ENCODE assay signal across 8 cellular contexts in the genomic region with DNA sequence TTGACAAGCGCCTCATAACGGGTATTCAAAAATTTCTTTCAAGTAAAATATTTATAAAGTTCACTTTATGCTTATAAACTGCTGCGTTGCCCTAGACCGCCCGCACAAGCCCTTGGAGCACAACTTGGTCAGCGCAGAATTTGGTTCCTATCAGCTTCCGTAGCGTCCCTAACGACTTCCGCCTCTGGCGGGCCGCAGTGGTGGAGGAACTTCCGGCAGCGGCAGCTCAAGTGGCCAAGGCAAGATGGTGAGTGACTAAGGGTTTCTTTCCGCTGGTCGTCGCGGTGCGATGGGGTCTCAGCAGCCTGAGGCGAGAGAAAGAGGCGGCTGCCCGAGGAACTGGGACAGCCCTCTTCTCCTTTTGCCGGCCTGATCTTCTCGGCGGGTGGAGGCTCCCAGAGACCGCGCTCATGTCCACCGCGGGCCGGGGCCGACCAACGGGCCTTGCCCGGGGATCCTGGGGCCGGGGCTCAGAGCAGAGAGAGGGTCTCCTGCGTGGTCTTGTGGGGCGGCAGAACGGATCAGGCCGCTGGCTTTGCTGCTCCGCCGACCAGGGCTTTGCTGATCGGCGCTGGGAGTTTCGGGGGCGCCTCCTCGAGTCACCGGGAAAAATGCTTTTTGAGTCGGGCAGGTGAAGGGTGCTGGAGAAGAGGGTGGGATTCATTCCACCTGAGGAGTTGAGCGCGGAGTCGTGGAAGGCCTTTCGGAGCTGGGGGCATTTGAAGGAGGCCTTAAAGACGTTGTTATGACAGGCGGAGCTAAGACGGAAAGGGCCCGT. TPM values are rescaled to one million over a fixed set of nuclear protein-coding genes. Genes with fewer than 3 reads are reported as not detected.
DNase-seq lines count a peak whose midpoint lies in the region; ATAC-seq and TF ChIP-seq lines count a peak whose summit lies in the region.

PSMC1 (plus strand) TSS at position 200 of the 778 bp plus-strand sequence; CDS start at position 245, 45 bp downstream.

- peaks cover 4% of the 10 kb centered on the region for H3K4me1 ChIP-seq in colonic mucosa

- H3K4me3 Mint-ChIP-seq in activated CD4-positive, alpha-beta T cell treated with anti-CD3 and anti-CD28 coated beads for 36 hours, result peak within 1 kb of the TSS; percentile 99

- peaks cover 37% of the 10 kb centered on the region for H3K36me3 Mint-ChIP-seq in activated CD4-positive, alpha-beta T cell treated with anti-CD3 and anti-CD28 coated beads for 36 hours (ENCODE audit: low read depth)

- CTCF ChIA-PET in activated CD4-positive, alpha-beta T cell treated with anti-CD3 and anti-CD28 coated beads for 36 hours (lab: Charles Lee), result interaction anchor here (0.6 to 1.8 kb wide), 13 partner anchors 10 to 504 kb away, joined by 3 to 10 read pairs (median 3); no protein-coding TSS in a partner anchor

- H3K36me3 ChIP-seq in colonic mucosa, result no peaks in the 10 kb centered on the region

- H3K4me3 ChIP-seq in colonic mucosa, result peak within 1 kb of the TSS; percentile 96

- H3K27me3 ChIP-seq in colonic mucosa (no peaks in the 10 kb centered on the region), layer of hippocampus (ENCODE audit: control insufficient read depth, insufficient read depth, low read length) (no peaks in the 10 kb centered on the region)

- H3K9ac ChIP-seq in colonic mucosa (ENCODE audit: low read depth in 2 of 2, low read length in 2 of 2), result peak within 1 kb of the TSS; percentile 77 to 93

- no peaks in the 10 kb centered on the region for H3K9me3 ChIP-seq in colonic mucosa

- H3K4me1 Mint-ChIP-seq in activated CD4-positive, alpha-beta T cell treated with anti-CD3 and anti-CD28 coated beads for 36 hours, result peaks cover 26% of the 10 kb centered on the region

- H3K27me3 Mint-ChIP-seq in activated CD4-positive, alpha-beta T cell treated with anti-CD3 and anti-CD28 coated beads for 36 hours, result no peaks in the 10 kb centered on the region

- no peaks in the 10 kb centered on the region for H3K9me3 Mint-ChIP-seq in activated CD4-positive, alpha-beta T cell treated with anti-CD3 and anti-CD28 coated beads for 36 hours (ENCODE audit: low read depth)

- H3K27ac ChIP-seq in colonic mucosa (peak within 1 kb of the TSS; percentile 58), layer of hippocampus (ENCODE audit: low read depth, low read length) (peak within 1 kb of the TSS; percentile 64)

- DNase-seq in Ammon's horn (ENCODE audit: low spot score) (peak; percentile 95), GM19238 (ENCODE audit: insufficient read length, low spot score) (peak; percentile 84), NCI-H524 (lab: John Stamatoyannopoulos, UW) (peak; percentile 85 to 97), colonic mucosa (peak; percentile 95)
- peak; percentile 94 for DNase-seq in activated CD4-positive, alpha-beta T cell treated with anti-CD3 and anti-CD28 coated beads for 36 hours
- DNase-seq in stimulated activated CD4-positive, alpha-beta T cell treated with anti-CD3 and anti-CD28 coated beads, Interleukin-1b, Interleukin-23, amount 100 ng/mL, for 4 hours (ENCODE audit: low read depth in 2 of 2), result peak; percentile 77 to 79

- no peak for TF ChIP-seq CTCF in colonic mucosa (IDR thresholded peaks at IDR 0.05)

- intact Hi-C loops in activated CD4-positive, alpha-beta T cell treated with anti-CD3 and anti-CD28 coated beads for 36 hours (cut with DNase I, micrococcal nuclease), result loop anchor here (1.0 to 10.0 kb wide), 11 partner anchors 18 to 1702 kb away; partner anchors contain the start of genes CALM1 (in 1 of the 2), EFCAB11 (in 1 of the 2), EML5 (in 1 of the 2) and NRDE2 (in 1 of the 2)
- intact Hi-C loops in colonic mucosa (cut with DNase I), result no loop called here

- POLR2A ChIA-PET in activated CD4-positive, alpha-beta T cell treated with anti-CD3 and anti-CD28 coated beads for 36 hours (lab: Charles Lee), result interaction anchor here (1.3 to 2.4 kb wide), 2 partner anchors 11 to 19 kb away, joined by 6 to 15 read pairs; no protein-coding TSS in a partner anchor

- peak; percentile 93 for ATAC-seq in HG03442 (IDR thresholded peaks at IDR 0.05; ENCODE audit: unreplicated experiment)
- peak; percentile 97 for ATAC-seq in activated CD4-positive, alpha-beta T cell treated with anti-CD3 and anti-CD28 coated beads for 36 hours

- H3K27ac Mint-ChIP-seq in activated CD4-positive, alpha-beta T cell treated with anti-CD3 and anti-CD28 coated beads for 36 hours, result peak within 1 kb of the TSS; percentile 97

RNA-seq across cellular contexts. Expression of gene PSMC1, which starts in this region (rescaled TPM):
- 100 to 1,000 TPM in 1 of 2 experiments, 10 to 100 TPM in 1; 77.3 to 127 TPM for total RNA-seq in activated CD4-positive, alpha-beta T cell treated with anti-CD3 and anti-CD28 coated beads for 36 hours
- 10 to 100 TPM; 68.3 to 92.6 TPM for total RNA-seq in colonic mucosa

Comparison
In these comparisons a context has a peak if more than half of its experiments do, and no peak if none do; other contexts are left out.
1. Peak in every context shown above with its lines: DNase-seq, ATAC-seq, H3K4me3 ChIP-seq and H3K27ac ChIP-seq.